8 cellular contexts compared by ENCODE assay signal in the genomic region with DNA sequence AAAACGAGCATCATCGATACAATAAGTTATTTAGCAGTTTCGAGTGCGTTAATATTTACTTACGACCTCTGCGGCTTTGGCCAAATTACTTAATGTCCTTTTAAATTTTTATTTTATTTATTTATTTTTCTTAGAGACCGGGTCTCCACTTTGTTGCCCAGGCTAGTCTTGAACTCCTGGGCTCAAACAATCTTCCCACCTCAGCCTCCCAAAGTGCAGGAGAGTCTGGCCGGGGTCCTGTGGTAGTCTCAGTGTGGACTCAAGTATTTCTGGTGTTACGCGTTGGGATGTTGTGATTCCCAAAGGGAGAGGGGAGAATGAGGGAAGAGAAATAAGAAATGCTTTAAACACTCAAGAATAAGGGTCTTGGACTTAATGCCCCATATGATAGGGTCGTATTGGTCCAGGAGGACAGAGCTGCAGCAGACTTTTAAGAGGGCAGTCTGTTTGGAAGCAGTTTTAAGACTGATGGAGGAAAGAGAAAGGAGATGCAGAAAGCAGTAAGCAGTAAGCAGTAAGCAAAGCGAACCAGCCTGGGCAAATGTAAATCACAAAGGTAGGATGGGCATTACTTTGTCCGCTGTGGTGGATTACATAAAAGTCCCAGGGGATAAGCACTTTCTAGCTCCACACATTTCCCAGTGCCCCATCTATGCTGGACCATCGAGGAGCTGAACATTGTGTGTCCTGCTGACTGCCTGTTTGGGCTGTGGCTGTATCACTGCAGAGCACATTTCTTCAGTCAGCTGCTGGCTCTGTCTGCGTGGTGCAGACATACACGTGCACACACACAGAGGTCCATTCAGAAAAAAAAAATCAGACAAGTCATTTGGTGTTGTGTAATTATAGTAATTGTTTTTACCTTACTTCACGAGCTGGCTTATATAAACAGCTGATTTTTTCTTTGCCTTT. TPM values are rescaled to one million over a fixed set of nuclear protein-coding genes. Genes with fewer than 3 reads are reported as not detected.
DNase-seq lines count a peak whose midpoint lies in the region; ATAC-seq and TF ChIP-seq lines count a peak whose summit lies in the region.

No MANE protein-coding gene starts in this region.

- TF ChIP-seq POLR2A in uterus (IDR thresholded peaks at IDR 0.05) = peak in 1 of 2 donors; percentile 20

- no peaks in the 10 kb centered on the region for H3K9me3 Mint-ChIP-seq in activated naive CD4-positive, alpha-beta T cell treated with anti-CD3 and anti-CD28 coated beads, Interleukin-2, amount 50 U/mL, for 24 hours
- H3K9me3 Mint-ChIP-seq in activated naive CD4-positive, alpha-beta T cell treated with anti-CD3 and anti-CD28 coated beads, Interleukin-2, amount 50 U/mL, for 72 hours = no peaks in the 10 kb centered on the region
- no peaks in the 10 kb centered on the region for H3K9me3 Mint-ChIP-seq in natural killer cell

- 49 to 50% methylated on average over 11 to 17 of the region's 17 CpGs for WGBS in ectodermal cell, 2 experiments

- DNase-seq in activated naive CD4-positive, alpha-beta T cell treated with anti-CD3 and anti-CD28 coated beads, Interleukin-2, amount 50 U/mL, for 72 hours (ENCODE audit: low spot score in 2 of 2) = no peak
- peak; percentile 42 for DNase-seq in midbrain (lab: John Stamatoyannopoulos, UW)
- DNase-seq in uterus = peak; percentile 57 to 71
- DNase-seq in natural killer cell = no peak

- H3K36me3 Mint-ChIP-seq in activated naive CD4-positive, alpha-beta T cell treated with anti-CD3 and anti-CD28 coated beads, Interleukin-2, amount 50 U/mL, for 24 hours = no peaks in the 10 kb centered on the region
- H3K36me3 Mint-ChIP-seq in activated naive CD4-positive, alpha-beta T cell treated with anti-CD3 and anti-CD28 coated beads, Interleukin-2, amount 50 U/mL, for 72 hours = no peaks in the 10 kb centered on the region
- no peaks in the 10 kb centered on the region for H3K36me3 Mint-ChIP-seq in natural killer cell

- intact Hi-C loops in uterus (cut with DNase I; ENCODE audit: low total_unique reads) = no loop called here
- intact Hi-C loops in natural killer cell (cut with micrococcal nuclease) = no loop called here

- H3K27ac ChIP-seq in ectodermal cell (ENCODE audit: insufficient read depth, low read depth, low read length, poor library complexity, severe bottlenecking) = no peak overlapping the region
- peak overlapping the region; percentile 94 to 98 for H3K27ac ChIP-seq in uterus

- peaks cover 27% of the 10 kb centered on the region for H3K27me3 Mint-ChIP-seq in activated naive CD4-positive, alpha-beta T cell treated with anti-CD3 and anti-CD28 coated beads, Interleukin-2, amount 50 U/mL, for 24 hours
- peaks cover 23 to 33% of the 10 kb centered on the region in 2 donors for H3K27me3 Mint-ChIP-seq in natural killer cell (ENCODE audit: low read depth in 2 of 2)

- no peaks in the 10 kb centered on the region for H3K9me3 ChIP-seq in ectodermal cell (ENCODE audit: control insufficient read depth, low read length)
- H3K9me3 ChIP-seq in uterus = no peaks in the 10 kb centered on the region

- H3K36me3 ChIP-seq in ectodermal cell (ENCODE audit: control insufficient read depth, insufficient read depth, low read length) (no peaks in the 10 kb centered on the region), uterus (no peaks in the 10 kb centered on the region)

- peaks cover 11% of the 10 kb centered on the region for H3K4me1 Mint-ChIP-seq in activated naive CD4-positive, alpha-beta T cell treated with anti-CD3 and anti-CD28 coated beads, Interleukin-2, amount 50 U/mL, for 24 hours
- no peaks in the 10 kb centered on the region for H3K4me1 Mint-ChIP-seq in natural killer cell

- H3K4me3 ChIP-seq in ectodermal cell (ENCODE audit: insufficient read depth, low read depth, low read length) (peak overlapping the region; percentile 50), uterus (peak overlapping the region; percentile 43 to 81)

- peaks cover 6% of the 10 kb centered on the region for H3K4me1 ChIP-seq in ectodermal cell (ENCODE audit: control insufficient read depth, insufficient read depth, low read length)
- peaks cover 0 to 3% of the 10 kb centered on the region in 2 donors for H3K4me1 ChIP-seq in uterus

- ATAC-seq in activated naive CD4-positive, alpha-beta T cell treated with anti-CD3 and anti-CD28 coated beads, Interleukin-2, amount 50 U/mL, for 72 hours = no peak
- ATAC-seq in HG03439 (IDR thresholded peaks at IDR 0.05; ENCODE audit: unreplicated experiment) (no peak), GM19395 (IDR thresholded peaks at IDR 0.05; ENCODE audit: unreplicated experiment) (no peak), natural killer cell (no peak)

- no peak overlapping the region for H3K27ac Mint-ChIP-seq in activated naive CD4-positive, alpha-beta T cell treated with anti-CD3 and anti-CD28 coated beads, Interleukin-2, amount 50 U/mL, for 24 hours
- no peak overlapping the region for H3K27ac Mint-ChIP-seq in activated naive CD4-positive, alpha-beta T cell treated with anti-CD3 and anti-CD28 coated beads, Interleukin-2, amount 50 U/mL, for 72 hours
- no peak overlapping the region for H3K27ac Mint-ChIP-seq in natural killer cell

- peak overlapping the region; percentile 45 for H3K4me3 Mint-ChIP-seq in activated naive CD4-positive, alpha-beta T cell treated with anti-CD3 and anti-CD28 coated beads, Interleukin-2, amount 50 U/mL, for 24 hours
- H3K4me3 Mint-ChIP-seq in natural killer cell = no peak overlapping the region

- TF ChIP-seq CTCF in uterus (IDR thresholded peaks at IDR 0.05) (no peak), natural killer cell (IDR thresholded peaks at IDR 0.05) (no peak)

- H3K27me3 ChIP-seq in ectodermal cell (ENCODE audit: control insufficient read depth, insufficient read depth, low read length, poor library complexity, severe bottlenecking) (peaks cover 40% of the 10 kb centered on the region), uterus (no peaks in the 10 kb centered on the region)

RNA-seq across cellular contexts. Expression of a gene that starts 0.8 kb away (rescaled TPM):
- under 1 TPM in 1 of 2 donors, not detected in 1; 0.48 TPM for total RNA-seq in activated naive CD4-positive, alpha-beta T cell treated with anti-CD3 and anti-CD28 coated beads, Interleukin-2, amount 50 U/mL, for 72 hours
- 3.1 TPM for polyA plus RNA-seq in ectodermal cell (2013, experiment 1 of 4)
- 4.2 TPM for polyA plus RNA-seq in ectodermal cell (2013, experiment 2 of 4)
- 3.7 TPM for polyA plus RNA-seq in ectodermal cell (2013, experiment 3 of 4)
- polyA plus RNA-seq in ectodermal cell (2013, experiment 4 of 4) = 3.5 TPM
- total RNA-seq in uterus = 100 to 1,000 TPM; 131 to 771 (median 450) TPM
- total RNA-seq in natural killer cell = not detected

Comparison
In these comparisons a context has a peak if more than half of its experiments do, and no peak if none do; other contexts are left out.
1. DNase-seq: peak in midbrain (single experiment) and uterus (2 of 2); none in activated naive CD4-positive, alpha-beta T cell treated with anti-CD3 and anti-CD28 coated beads, Interleukin-2, amount 50 U/mL, for 72 hours (0 of 2) and natural killer cell (single experiment).
2. RNA of a gene that starts 0.8 kb away (total RNA-seq): 131 to 771 TPM in uterus; 0.48 TPM in activated naive CD4-positive, alpha-beta T cell treated with anti-CD3 and anti-CD28 coated beads, Interleukin-2, amount 50 U/mL, for 72 hours and not detected in natural killer cell; every median in the first group is over 10 times any median in the second.